Comparison of ENCODE assay signal across 2 cellular contexts in the genomic region with DNA sequence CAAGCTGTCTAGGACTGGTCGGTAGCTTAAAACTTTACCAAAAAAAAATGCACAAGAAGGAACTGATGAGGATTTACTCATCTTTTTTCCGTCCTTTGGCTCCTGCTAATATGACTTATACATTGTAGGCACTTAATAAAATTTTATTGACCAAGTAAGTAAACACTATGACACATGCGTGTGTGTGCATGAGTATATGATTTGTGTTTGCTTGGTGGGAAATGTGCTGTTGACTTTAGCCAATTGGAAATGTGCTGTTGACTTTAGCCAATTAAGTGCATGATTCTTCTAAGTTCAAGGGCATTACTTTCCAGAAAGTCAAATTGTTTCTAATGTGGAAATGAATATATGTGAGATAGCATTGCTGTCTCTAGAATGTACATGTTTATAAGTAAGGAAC.
TF ChIP-seq lines count a peak whose summit lies in the region.

No MANE protein-coding gene starts in this region.

TF ChIP-seq in IMR-90, 13 proteins besides CTCF, POLR2A, EP300 and RAD21:
- TF ChIP-seq MAZ (IDR thresholded peaks at IDR 0.05; ENCODE audit: borderline replicate concordance, low read depth, low read length) (no peak), MAFK (IDR thresholded peaks at IDR 0.05; ENCODE audit: low read depth, low read length) (no peak), FOS (IDR thresholded peaks at IDR 0.05; ENCODE audit: low read depth, low read length) (no peak), SMC3 (IDR thresholded peaks at IDR 0.05; ENCODE audit: low read depth, low read length) (no peak), NFE2L2 (IDR thresholded peaks at IDR 0.05; ENCODE audit: low read depth, low read length) (no peak)
- TF ChIP-seq, protein P1, sequence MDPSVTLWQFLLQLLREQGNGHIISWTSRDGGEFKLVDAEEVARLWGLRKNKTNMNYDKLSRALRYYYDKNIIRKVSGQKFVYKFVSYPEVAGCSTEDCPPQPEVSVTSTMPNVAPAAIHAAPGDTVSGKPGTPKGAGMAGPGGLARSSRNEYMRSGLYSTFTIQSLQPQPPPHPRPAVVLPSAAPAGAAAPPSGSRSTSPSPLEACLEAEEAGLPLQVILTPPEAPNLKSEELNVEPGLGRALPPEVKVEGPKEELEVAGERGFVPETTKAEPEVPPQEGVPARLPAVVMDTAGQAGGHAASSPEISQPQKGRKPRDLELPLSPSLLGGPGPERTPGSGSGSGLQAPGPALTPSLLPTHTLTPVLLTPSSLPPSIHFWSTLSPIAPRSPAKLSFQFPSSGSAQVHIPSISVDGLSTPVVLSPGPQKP (IDR thresholded peaks at IDR 0.05; ENCODE audit: borderline replicate concordance, low read depth, low read length): no peak

TF ChIP-seq in liver, 16 proteins besides CTCF, POLR2A, EP300 and RAD21:
- TF ChIP-seq ATF3 (IDR thresholded peaks at IDR 0.05) (no peak), TAF1 (conservative IDR thresholded peaks at IDR 0.05) (no peak), RXRA (IDR thresholded peaks at IDR 0.05) (peak; percentile 23 to 36), JUND (IDR thresholded peaks at IDR 0.05) (peak in 1 of 2 donors; percentile 8), SP1 (IDR thresholded peaks at IDR 0.05) (peak; percentile 17), HNF4A (conservative IDR thresholded peaks at IDR 0.05) (peak; percentile 32 to 34), NR2F2 (IDR thresholded peaks at IDR 0.05) (no peak), GABPA (IDR thresholded peaks at IDR 0.05 in 1 of 2, conservative IDR thresholded peaks at IDR 0.05 in 1 of 2) (no peak), FOXA1 (IDR thresholded peaks at IDR 0.05) (peak; percentile 93), EGR1 (IDR thresholded peaks at IDR 0.05; ENCODE audit: low read depth in 2 of 2) (no peak), FOXA2 (IDR thresholded peaks at IDR 0.05) (peak; percentile 96), YY1 (IDR thresholded peaks at IDR 0.05) (no peak), HNF4G (IDR thresholded peaks at IDR 0.05) (no peak)
- TF ChIP-seq, protein P2, sequence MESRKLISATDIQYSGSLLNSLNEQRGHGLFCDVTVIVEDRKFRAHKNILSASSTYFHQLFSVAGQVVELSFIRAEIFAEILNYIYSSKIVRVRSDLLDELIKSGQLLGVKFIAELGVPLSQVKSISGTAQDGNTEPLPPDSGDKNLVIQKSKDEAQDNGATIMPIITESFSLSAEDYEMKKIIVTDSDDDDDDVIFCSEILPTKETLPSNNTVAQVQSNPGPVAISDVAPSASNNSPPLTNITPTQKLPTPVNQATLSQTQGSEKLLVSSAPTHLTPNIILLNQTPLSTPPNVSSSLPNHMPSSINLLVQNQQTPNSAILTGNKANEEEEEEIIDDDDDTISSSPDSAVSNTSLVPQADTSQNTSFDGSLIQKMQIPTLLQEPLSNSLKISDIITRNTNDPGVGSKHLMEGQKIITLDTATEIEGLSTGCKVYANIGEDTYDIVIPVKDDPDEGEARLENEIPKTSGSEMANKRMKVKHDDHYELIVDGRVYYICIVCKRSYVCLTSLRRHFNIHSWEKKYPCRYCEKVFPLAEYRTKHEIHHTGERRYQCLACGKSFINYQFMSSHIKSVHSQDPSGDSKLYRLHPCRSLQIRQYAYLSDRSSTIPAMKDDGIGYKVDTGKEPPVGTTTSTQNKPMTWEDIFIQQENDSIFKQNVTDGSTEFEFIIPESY (IDR thresholded peaks at IDR 0.05): no peak
- TF ChIP-seq, protein P3, sequence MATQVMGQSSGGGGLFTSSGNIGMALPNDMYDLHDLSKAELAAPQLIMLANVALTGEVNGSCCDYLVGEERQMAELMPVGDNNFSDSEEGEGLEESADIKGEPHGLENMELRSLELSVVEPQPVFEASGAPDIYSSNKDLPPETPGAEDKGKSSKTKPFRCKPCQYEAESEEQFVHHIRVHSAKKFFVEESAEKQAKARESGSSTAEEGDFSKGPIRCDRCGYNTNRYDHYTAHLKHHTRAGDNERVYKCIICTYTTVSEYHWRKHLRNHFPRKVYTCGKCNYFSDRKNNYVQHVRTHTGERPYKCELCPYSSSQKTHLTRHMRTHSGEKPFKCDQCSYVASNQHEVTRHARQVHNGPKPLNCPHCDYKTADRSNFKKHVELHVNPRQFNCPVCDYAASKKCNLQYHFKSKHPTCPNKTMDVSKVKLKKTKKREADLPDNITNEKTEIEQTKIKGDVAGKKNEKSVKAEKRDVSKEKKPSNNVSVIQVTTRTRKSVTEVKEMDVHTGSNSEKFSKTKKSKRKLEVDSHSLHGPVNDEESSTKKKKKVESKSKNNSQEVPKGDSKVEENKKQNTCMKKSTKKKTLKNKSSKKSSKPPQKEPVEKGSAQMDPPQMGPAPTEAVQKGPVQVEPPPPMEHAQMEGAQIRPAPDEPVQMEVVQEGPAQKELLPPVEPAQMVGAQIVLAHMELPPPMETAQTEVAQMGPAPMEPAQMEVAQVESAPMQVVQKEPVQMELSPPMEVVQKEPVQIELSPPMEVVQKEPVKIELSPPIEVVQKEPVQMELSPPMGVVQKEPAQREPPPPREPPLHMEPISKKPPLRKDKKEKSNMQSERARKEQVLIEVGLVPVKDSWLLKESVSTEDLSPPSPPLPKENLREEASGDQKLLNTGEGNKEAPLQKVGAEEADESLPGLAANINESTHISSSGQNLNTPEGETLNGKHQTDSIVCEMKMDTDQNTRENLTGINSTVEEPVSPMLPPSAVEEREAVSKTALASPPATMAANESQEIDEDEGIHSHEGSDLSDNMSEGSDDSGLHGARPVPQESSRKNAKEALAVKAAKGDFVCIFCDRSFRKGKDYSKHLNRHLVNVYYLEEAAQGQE (IDR thresholded peaks at IDR 0.05): no peak
- TF ChIP-seq, protein P4, sequence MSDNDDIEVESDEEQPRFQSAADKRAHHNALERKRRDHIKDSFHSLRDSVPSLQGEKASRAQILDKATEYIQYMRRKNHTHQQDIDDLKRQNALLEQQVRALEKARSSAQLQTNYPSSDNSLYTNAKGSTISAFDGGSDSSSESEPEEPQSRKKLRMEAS (IDR thresholded peaks at IDR 0.05): peak; percentile 28
TF ChIP-seq in liver: peak in this region for 7.
